1 cellular context compared by ENCODE assay signal in the genomic region with DNA sequence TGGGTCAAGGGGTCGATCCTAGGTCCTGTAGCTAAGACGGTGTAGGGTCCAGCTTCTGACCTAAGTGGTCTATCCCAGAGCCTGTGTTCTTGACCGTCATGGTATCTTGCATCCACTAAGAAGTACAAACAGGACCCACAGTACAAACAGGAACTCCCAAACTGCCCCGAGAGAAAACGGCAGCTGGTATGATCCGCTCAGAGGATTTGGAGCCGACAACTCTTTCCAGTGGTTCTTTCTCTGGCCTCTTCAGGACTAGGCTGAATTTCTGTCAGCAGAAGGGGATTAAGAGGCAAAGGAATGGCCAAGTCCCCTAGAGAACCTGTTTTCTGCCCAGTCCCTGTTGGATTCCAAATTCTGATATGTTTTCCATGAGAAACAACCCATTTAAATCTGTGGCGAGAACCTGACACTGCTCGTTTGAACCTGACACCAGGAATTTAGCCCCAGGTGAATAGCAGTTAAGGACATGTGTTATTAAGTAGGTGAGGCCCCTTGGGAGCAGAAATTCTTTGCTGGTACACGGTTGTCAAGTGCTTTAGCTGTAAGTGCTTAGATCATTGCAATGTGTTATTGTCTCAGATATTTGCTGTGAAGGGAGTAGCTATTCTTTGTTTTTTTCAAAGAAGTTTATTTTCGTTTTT.
TF ChIP-seq lines count a peak whose summit lies in the region.

No MANE protein-coding gene starts in this region.

TF ChIP-seq in K562, 482 proteins besides CTCF, POLR2A, EP300 and RAD21:
- TF ChIP-seq, protein P1, sequence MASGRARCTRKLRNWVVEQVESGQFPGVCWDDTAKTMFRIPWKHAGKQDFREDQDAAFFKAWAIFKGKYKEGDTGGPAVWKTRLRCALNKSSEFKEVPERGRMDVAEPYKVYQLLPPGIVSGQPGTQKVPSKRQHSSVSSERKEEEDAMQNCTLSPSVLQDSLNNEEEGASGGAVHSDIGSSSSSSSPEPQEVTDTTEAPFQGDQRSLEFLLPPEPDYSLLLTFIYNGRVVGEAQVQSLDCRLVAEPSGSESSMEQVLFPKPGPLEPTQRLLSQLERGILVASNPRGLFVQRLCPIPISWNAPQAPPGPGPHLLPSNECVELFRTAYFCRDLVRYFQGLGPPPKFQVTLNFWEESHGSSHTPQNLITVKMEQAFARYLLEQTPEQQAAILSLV (tag; IDR thresholded peaks at IDR 0.05), result no peak
- TF ChIP-seq GTF2F1 (IDR thresholded peaks at IDR 0.05; ENCODE audit: low read depth, low read length), result no peak
- no peak for TF ChIP-seq KLF1 (tag; IDR thresholded peaks at IDR 0.05)
- TF ChIP-seq FOXJ2 (tag; IDR thresholded peaks at IDR 0.05), result no peak
- no peak for TF ChIP-seq HNRNPK (IDR thresholded peaks at IDR 0.05; ENCODE audit: low read depth, low read length, poor library complexity, severe bottlenecking)
- no peak for TF ChIP-seq ZNF77 (CRISPR knock-in tag; IDR thresholded peaks at IDR 0.05)
- no peak for TF ChIP-seq ZNF778 (CRISPR knock-in tag; IDR thresholded peaks at IDR 0.05)
- no peak for TF ChIP-seq SP1 (CRISPR knock-in tag; IDR thresholded peaks at IDR 0.05)
- TF ChIP-seq, protein P2, sequence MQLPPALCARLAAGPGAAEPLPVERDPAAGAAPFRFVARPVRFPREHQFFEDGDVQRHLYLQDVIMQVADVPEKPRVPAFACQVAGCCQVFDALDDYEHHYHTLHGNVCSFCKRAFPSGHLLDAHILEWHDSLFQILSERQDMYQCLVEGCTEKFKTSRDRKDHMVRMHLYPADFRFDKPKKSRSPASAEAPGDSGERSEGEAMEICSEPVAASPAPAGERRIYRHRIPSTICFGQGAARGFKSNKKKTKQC (CRISPR knock-in tag; IDR thresholded peaks at IDR 0.05), result no peak
- no peak for TF ChIP-seq ZNF212 (CRISPR knock-in tag; IDR thresholded peaks at IDR 0.05)
- TF ChIP-seq STAT5A (IDR thresholded peaks at IDR 0.05; ENCODE audit: borderline replicate concordance, low read length), result no peak
- TF ChIP-seq MAZ (CRISPR knock-in tag; conservative IDR thresholded peaks at IDR 0.05 in 1 of 2, IDR thresholded peaks at IDR 0.05 in 1 of 2), result no peak
- no peak for TF ChIP-seq NFE2 (IDR thresholded peaks at IDR 0.05; ENCODE audit: low read depth)
- no peak for TF ChIP-seq NR3C1 (CRISPR knock-in tag; IDR thresholded peaks at IDR 0.05)
- TF ChIP-seq, protein P3, sequence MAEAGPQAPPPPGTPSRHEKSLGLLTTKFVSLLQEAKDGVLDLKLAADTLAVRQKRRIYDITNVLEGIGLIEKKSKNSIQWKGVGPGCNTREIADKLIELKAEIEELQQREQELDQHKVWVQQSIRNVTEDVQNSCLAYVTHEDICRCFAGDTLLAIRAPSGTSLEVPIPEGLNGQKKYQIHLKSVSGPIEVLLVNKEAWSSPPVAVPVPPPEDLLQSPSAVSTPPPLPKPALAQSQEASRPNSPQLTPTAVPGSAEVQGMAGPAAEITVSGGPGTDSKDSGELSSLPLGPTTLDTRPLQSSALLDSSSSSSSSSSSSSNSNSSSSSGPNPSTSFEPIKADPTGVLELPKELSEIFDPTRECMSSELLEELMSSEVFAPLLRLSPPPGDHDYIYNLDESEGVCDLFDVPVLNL (CRISPR knock-in tag; IDR thresholded peaks at IDR 0.05; ENCODE audit: low read depth), result no peak
- TF ChIP-seq WHSC1 (IDR thresholded peaks at IDR 0.05; ENCODE audit: low read length), result no peak
- TF ChIP-seq YY1 (IDR thresholded peaks at IDR 0.05; ENCODE audit: borderline replicate concordance in 1 of 3, control insufficient read depth in 1 of 3, extremely low read depth in 1 of 3, insufficient read depth in 3 of 3, insufficient read length in 1 of 3, insufficient replicate concordance in 2 of 3, low read depth in 1 of 3, low read length in 2 of 3), result no peak
- no peak for TF ChIP-seq CXXC5 (CRISPR knock-in tag; IDR thresholded peaks at IDR 0.05)
- no peak for TF ChIP-seq ZFP30 (CRISPR knock-in tag; IDR thresholded peaks at IDR 0.05; ENCODE audit: borderline replicate concordance)
- TF ChIP-seq TGIF2 (CRISPR knock-in tag; IDR thresholded peaks at IDR 0.05), result no peak
TF ChIP-seq in K562: peak in this region for 0.
